29 cellular contexts compared by ENCODE assay signal in the genomic region with DNA sequence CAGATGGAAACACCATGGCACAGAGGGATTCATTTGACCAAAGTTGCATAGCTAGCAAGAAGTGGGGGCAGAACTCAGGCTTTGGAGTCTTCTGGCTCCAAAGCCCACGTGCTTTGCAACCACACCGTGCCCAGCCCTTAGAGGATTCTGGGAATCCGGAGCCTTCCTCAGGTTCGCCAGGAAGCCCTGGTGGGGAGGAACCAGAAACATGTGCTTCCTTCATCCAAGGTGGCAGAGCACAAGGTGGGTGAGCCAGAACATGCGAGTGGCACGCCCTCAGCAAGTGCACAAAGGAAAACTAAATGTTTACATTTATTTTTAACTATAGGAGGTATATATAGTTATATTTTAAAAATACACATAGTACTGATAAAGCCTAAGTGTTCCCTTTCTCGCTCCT.
"Had no signal": no experiment of that assay in that cellular context is flagged by ENCODE, and none has a peak within 500 bp of the region (broad histone marks: within the 10 kb centered on the region; RNA-seq: fewer than 3 reads in every experiment).

No MANE protein-coding gene starts in this region.

- H3K27ac ChIP-seq: PC-9, RWPE1, SJCRH30, SK-N-MC had no signal

- ATAC-seq: K562, Panc1, Right ventricle myocardium inferior, SK-N-SH treated with all-trans-retinoic acid at 6 μM for 48 hours had no signal

- H3K36me3 ChIP-seq: MG63, SJCRH30 had no signal

- H3K4me3 ChIP-seq: K562, MG63, PC-9, SJCRH30, SK-N-MC had no signal

- H3K27me3 ChIP-seq: MG63, SJCRH30 had no signal

- H3K9me3 ChIP-seq: MG63, SJCRH30 had no signal

- DNase-seq: Kasumi-1, KG1, MG63, NCI-H1048, NCI-H1092 treated with DMSO at 0.1 percent for 48 hours, NCI-H1105 treated with DMSO at 0.1 percent for 48 hours, NCI-H1436, NCI-H1694, NCI-H187, NCI-H1930, NCI-H2029 treated with DMSO at 0.1 percent for 48 hours, NCI-H2081 treated with DMSO at 0.1 percent for 48 hours, NCI-H2107, NCI-H2171, NCI-H226, NCI-H510A treated with DMSO at 0.1 percent for 48 hours, NCI-H524 treated with DMSO at 0.1 percent for 48 hours, NCI-H526 treated with DMSO at 0.1 percent for 48 hours, NCI-H774, PC-9, SHP77, SIG-M5, SJCRH30 had no signal
